ENCODE assay signal across 8 cellular contexts in genomic region chr3:183254816-183255730, GRCh38. TPM values are rescaled to one million over a fixed set of nuclear protein-coding genes. Genes with fewer than 3 reads are reported as not detected.
A peak's percentile ranks its signal among the peaks of the same experiment; 100 is the strongest.
DNase-seq lines count a peak whose midpoint lies in the region; ATAC-seq, FAIRE-seq and TF ChIP-seq lines count a peak whose summit lies in the region.

No MANE protein-coding gene starts in this region.

- no peak for TF ChIP-seq POLR2A in esophagus muscularis mucosa (IDR thresholded peaks at IDR 0.05; ENCODE audit: low read depth)

- TF ChIP-seq CTCF in esophagus muscularis mucosa (IDR thresholded peaks at IDR 0.05) (no peak), pancreas (IDR thresholded peaks at IDR 0.05) (no peak)

- DNase-seq in NCI-H2107 treated with DMSO at 0.1 percent for 48 hours (lab: John Stamatoyannopoulos, UW; ENCODE audit: unreplicated experiment): peak; percentile 84
- no peak for DNase-seq in NCI-H2107 (lab: John Stamatoyannopoulos, UW)
- DNase-seq in SJSA1 (ENCODE audit: low read depth in 1 of 2, low spot score in 2 of 2): no peak
- DNase-seq in esophagus muscularis mucosa (ENCODE audit: extremely low spot score): no peak
- DNase-seq in pancreas: no peak
- no peak for DNase-seq in activated gamma-delta T cell treated with Interleukin-2 at 50 U/mL for 16 hours

- intact Hi-C loops in esophagus muscularis mucosa (cut with DNase I) (loop anchor here (5.0 to 10.0 kb wide), 3 partner anchors 37 to 130 kb away; no protein-coding TSS in a partner anchor), pancreas (cut with DNase I) (loop anchor here in 1 of 3 donors (5.0 kb wide), 1 partner anchor 127 kb away; no protein-coding TSS in a partner anchor)

- ATAC-seq in pancreas (peak; percentile 1 to 3 (median 2)), GM18502 (IDR thresholded peaks at IDR 0.05; ENCODE audit: poor library complexity, unreplicated experiment) (no peak), GM18520 (IDR thresholded peaks at IDR 0.05; ENCODE audit: unreplicated experiment) (no peak)

- WGBS in esophagus muscularis mucosa: 70% methylated on average over 15 of the region's 16 CpGs
- WGBS in pancreas, 2 donors: 28 to 34% methylated on average over 16 of the region's 16 CpGs

- FAIRE-seq in pancreas (lab: Jason Lieb, UNC): no peak

- 0 out of 2 replicates have a peak, but pooled peaks cover 3% of the 10 kb centered on the region for H3K36me3 ChIP-seq in SJSA1
- no peaks in the 10 kb centered on the region for H3K36me3 ChIP-seq in esophagus muscularis mucosa
- H3K36me3 ChIP-seq in pancreas: no peaks in the 10 kb centered on the region

- no peak overlapping the region for H3K27ac ChIP-seq in SJSA1
- peak overlapping the region; percentile 85 to 92 (median 86) for H3K27ac ChIP-seq in esophagus muscularis mucosa (replicated peaks in 1 of 4)
- peak overlapping the region; percentile 88 to 97 (median 92) for H3K27ac ChIP-seq in pancreas

- H3K4me1 ChIP-seq in SJSA1 (replicated peaks): peaks cover 12% of the 10 kb centered on the region
- peaks cover 0 to 30% (median 20%) of the 10 kb centered on the region in 4 donors for H3K4me1 ChIP-seq in esophagus muscularis mucosa
- H3K4me1 ChIP-seq in pancreas: peaks cover 0 to 8% (median 0%) of the 10 kb centered on the region in 3 donors

- peak overlapping the region; percentile 70 for H3K4me3 ChIP-seq in SJSA1
- peak overlapping the region; percentile 67 to 88 (median 84) for H3K4me3 ChIP-seq in esophagus muscularis mucosa
- peak overlapping the region; percentile 31 to 91 (median 78) for H3K4me3 ChIP-seq in pancreas

- TF ChIP-seq EP300 in esophagus muscularis mucosa (IDR thresholded peaks at IDR 0.05): no peak

- H3K27me3 ChIP-seq in SJSA1 (replicated peaks) (0 out of 2 replicates have a peak, but pooled peaks cover 3% of the 10 kb centered on the region), esophagus muscularis mucosa (no peaks in the 10 kb centered on the region), pancreas (no peaks in the 10 kb centered on the region)

- H3K9me3 ChIP-seq in SJSA1 (replicated peaks) (no peaks in the 10 kb centered on the region), esophagus muscularis mucosa (no peaks in the 10 kb centered on the region), pancreas (no peaks in the 10 kb centered on the region)

RNA-seq across cellular contexts. Expression of gene B3GNT5, which starts 2.0 kb away (rescaled TPM):
- total RNA-seq in SJSA1 (2014; rRNA removed; shearing (Covaris generic)): 0.66 and 2.2 TPM in 2 replicates
- total RNA-seq in esophagus muscularis mucosa: 10 to 100 TPM in 1 of 4 donors, 1 to 10 TPM in 3; 2.1 to 11.3 (median 5.2) TPM
- total RNA-seq in pancreas: 10 to 100 TPM in 2 of 6 donors, 1 to 10 TPM in 4; 5.0 to 13.7 (median 5.6) TPM
- polyA plus RNA-seq in pancreas: 1 to 10 TPM; 3.0 to 5.2 TPM

Comparison
In these comparisons a context has a peak if more than half of its experiments do, and no peak if none do; other contexts are left out.
1. ATAC-seq: peak in pancreas (4 of 4); none in GM18502 (single experiment) and GM18520 (single experiment).
2. Peak in every context shown above with its lines, with median percentiles within 50 percentile points of each other: H3K4me3 ChIP-seq.